ENCODE assay signal across 11 cellular contexts in the genomic region with DNA sequence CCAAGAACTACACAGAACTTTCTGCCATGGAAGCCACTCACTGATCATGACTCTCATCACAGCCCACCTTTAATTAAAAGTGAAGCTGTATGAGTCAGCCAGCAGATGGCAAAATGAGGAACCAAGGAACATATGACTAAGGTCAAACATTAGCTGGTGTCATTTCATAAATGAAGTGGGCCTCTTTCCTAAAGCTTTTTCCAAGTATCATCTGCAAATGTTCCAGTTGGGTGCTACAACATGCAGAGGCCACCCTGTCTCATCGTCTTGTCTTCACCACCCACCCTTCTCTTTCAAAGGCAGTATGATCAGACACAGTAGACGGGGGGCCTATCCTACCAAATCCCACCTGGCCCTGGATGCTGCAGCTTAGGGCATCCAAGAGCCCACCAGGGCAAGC. TPM values are rescaled to one million over a fixed set of nuclear protein-coding genes. Genes with fewer than 3 reads are reported as not detected.
A peak's percentile ranks its signal among the peaks of the same experiment; 100 is the strongest.
DNase-seq lines count a peak whose midpoint lies in the region; ATAC-seq and TF ChIP-seq lines count a peak whose summit lies in the region.
"Had no signal": no experiment of that assay in that cellular context is flagged by ENCODE, and none has a peak within 500 bp of the region (broad histone marks: within the 10 kb centered on the region; RNA-seq: fewer than 3 reads in every experiment).

No MANE protein-coding gene starts in this region.

- H3K4me3 Mint-ChIP-seq in activated naive CD8-positive, alpha-beta T cell treated with anti-CD3 and anti-CD28 coated beads, Interleukin-2, amount 50 U/mL, for 24 hours = no peak overlapping the region
- H3K4me3 Mint-ChIP-seq in type B pancreatic cell = no peak overlapping the region
- H3K4me3 Mint-ChIP-seq in chondrocyte (ENCODE audit: unreplicated experiment) = no peak overlapping the region

- H3K27ac Mint-ChIP-seq in activated naive CD8-positive, alpha-beta T cell treated with anti-CD3 and anti-CD28 coated beads, Interleukin-2, amount 50 U/mL, for 24 hours = peak overlapping the region; percentile 88
- H3K27ac Mint-ChIP-seq in type B pancreatic cell (no peak overlapping the region), chondrocyte (ENCODE audit: unreplicated experiment) (no peak overlapping the region)

- H3K27me3 Mint-ChIP-seq in activated naive CD8-positive, alpha-beta T cell treated with anti-CD3 and anti-CD28 coated beads, Interleukin-2, amount 50 U/mL, for 24 hours = no peaks in the 10 kb centered on the region
- H3K27me3 Mint-ChIP-seq in type B pancreatic cell (no peaks in the 10 kb centered on the region), chondrocyte (ENCODE audit: low read depth) (no peaks in the 10 kb centered on the region)

- peaks cover 28% of the 10 kb centered on the region for H3K4me1 Mint-ChIP-seq in activated naive CD8-positive, alpha-beta T cell treated with anti-CD3 and anti-CD28 coated beads, Interleukin-2, amount 50 U/mL, for 24 hours
- H3K4me1 Mint-ChIP-seq in type B pancreatic cell (ENCODE audit: unreplicated experiment) (peaks cover 4% of the 10 kb centered on the region), chondrocyte (ENCODE audit: low read depth) (no peaks in the 10 kb centered on the region)

- TF ChIP-seq CTCF in type B pancreatic cell (conservative IDR thresholded peaks at IDR 0.05) (no peak), omental fat pad (IDR thresholded peaks at IDR 0.05) (no peak), chondrocyte (IDR thresholded peaks at IDR 0.05) (no peak)

- TF ChIP-seq POLR2A in GM18505 (IDR thresholded peaks at IDR 0.05; ENCODE audit: borderline replicate concordance, extremely low read depth, insufficient read depth, insufficient read length) = no peak

- ATAC-seq in GM18505 (IDR thresholded peaks at IDR 0.05; ENCODE audit: unreplicated experiment) = peak; percentile 72
- ATAC-seq in GM21381 (IDR thresholded peaks at IDR 0.05; ENCODE audit: unreplicated experiment) = peak; percentile 52
- peak; percentile 83 for ATAC-seq in HG03442 (IDR thresholded peaks at IDR 0.05; ENCODE audit: unreplicated experiment)
- ATAC-seq in activated naive CD8-positive, alpha-beta T cell treated with anti-CD3 and anti-CD28 coated beads, Interleukin-2, amount 50 U/mL, for 24 hours = peak; percentile 80
- ATAC-seq in omental fat pad (ENCODE audit: low FRiP score) = no peak

- H3K36me3 Mint-ChIP-seq in activated naive CD8-positive, alpha-beta T cell treated with anti-CD3 and anti-CD28 coated beads, Interleukin-2, amount 50 U/mL, for 24 hours (ENCODE audit: low read depth) = peaks cover 5% of the 10 kb centered on the region
- H3K36me3 Mint-ChIP-seq in type B pancreatic cell (no peaks in the 10 kb centered on the region), chondrocyte (ENCODE audit: low read depth) (peaks cover 5% of the 10 kb centered on the region)

- no peaks in the 10 kb centered on the region for H3K9me3 Mint-ChIP-seq in activated naive CD8-positive, alpha-beta T cell treated with anti-CD3 and anti-CD28 coated beads, Interleukin-2, amount 50 U/mL, for 24 hours
- H3K9me3 Mint-ChIP-seq in type B pancreatic cell (no peaks in the 10 kb centered on the region), chondrocyte (ENCODE audit: low read depth) (no peaks in the 10 kb centered on the region)

- DNase-seq in activated naive CD8-positive, alpha-beta T cell treated with anti-CD3 and anti-CD28 coated beads, Interleukin-2, amount 50 U/mL, for 24 hours = no peak
- DNase-seq in type B pancreatic cell (ENCODE audit: extremely low spot score, unreplicated experiment) (no peak), omental fat pad (ENCODE audit: low spot score) (no peak), chondrocyte (ENCODE audit: low spot score) (no peak), midbrain (lab: John Stamatoyannopoulos, UW) (no peak)
- DNase-seq: EL, NCI-H2081 treated with DMSO at 0.1 percent for 48 hours had no signal

RNA-seq across cellular contexts. Expression of gene EOLA1, which starts 9.2 kb away (rescaled TPM):
- total RNA-seq in type B pancreatic cell (ENCODE audit: low replicate concordance) (20.7 and 30.5 TPM in 2 replicates), omental fat pad (10 to 100 TPM in 2 of 4 donors, 1 to 10 TPM in 2; 9.0 to 30.2 (median 10.3) TPM), chondrocyte (14.7 to 18.9 TPM (median 17.8 TPM) in 3 replicates)

RNA-seq across cellular contexts. Expression of gene HSFX3, which starts 18.1 kb away (rescaled TPM):
- total RNA-seq in type B pancreatic cell (ENCODE audit: low replicate concordance) (not detected in 2 replicates), omental fat pad (not detected), chondrocyte (not detected in 3 replicates)
- total RNA-seq: fibroblast of lung had no signal

RNA-seq across cellular contexts. Expression of gene IDS, which starts 26.5 kb away (rescaled TPM):
- 46.8 and 173 TPM in 2 replicates for total RNA-seq in type B pancreatic cell (ENCODE audit: low replicate concordance)
- 10 to 100 TPM; 39.0 to 67.5 (median 56.1) TPM for total RNA-seq in omental fat pad
- total RNA-seq in chondrocyte = 93.5 to 98.5 TPM (median 94.1 TPM) in 3 replicates

RNA-seq across cellular contexts. Expression of gene MAGEA9B, which starts 55.7 kb away (rescaled TPM):
- total RNA-seq in type B pancreatic cell (ENCODE audit: low replicate concordance) (not detected in 2 replicates), omental fat pad (not detected), chondrocyte (not detected in 3 replicates)
- total RNA-seq: fibroblast of lung had no signal
